Comparison of ENCODE assay signal across 8 cellular contexts in genomic region chr3:160399347-160400047, GRCh38. TPM values are rescaled to one million over a fixed set of nuclear protein-coding genes. Genes with fewer than 3 reads are reported as not detected.
DNase-seq lines count a peak whose midpoint lies in the region; ATAC-seq and TF ChIP-seq lines count a peak whose summit lies in the region.

Gene SMC4, plus strand, starts transcription at chr3:160399650. Its CDS starts 1,177 bp downstream, at chr3:160400827.

- peak within 1 kb of the TSS; percentile 98 for H3K4me3 ChIP-seq in epithelial cell of esophagus (ENCODE audit: low read length)

- no peak for TF ChIP-seq CTCF in epithelial cell of esophagus (IDR thresholded peaks at IDR 0.05; ENCODE audit: insufficient read depth, low read depth, low read length, missing control alignments)

- ATAC-seq in GM21576 (IDR thresholded peaks at IDR 0.05; ENCODE audit: unreplicated experiment), result peak; percentile 41

- peaks cover 0 to 5% (median 0%) of the 10 kb centered on the region in 3 donors for H3K9me3 Mint-ChIP-seq in IgD-negative memory B cell

- H3K4me3 Mint-ChIP-seq in IgD-negative memory B cell, result peak within 1 kb of the TSS; percentile 95 to 99 (median 98)

- DNase-seq in DMS 273 treated with DMSO at 0.1 percent for 48 hours (lab: John Stamatoyannopoulos, UW) (peak; percentile 93), OCI-M1 (lab: John Stamatoyannopoulos, UW) (peak; percentile 92), activated T-cell treated with anti-CD3 and anti-CD28 coated beads for 1 hour (ENCODE audit: low read depth) (peak; percentile 77), epithelial cell of esophagus (ENCODE audit: low read depth) (peak; percentile 91), middle frontal gyrus (ENCODE audit: extremely low spot score, low spot score) (peak; percentile 84)
- peak; percentile 71 for DNase-seq in stimulated activated CD8-positive, alpha-beta memory T cell treated with anti-CD3 and anti-CD28 coated beads, Interleukin-4, amount 100 ng/mL, for 24 hours (ENCODE audit: low read depth)

- H3K27ac Mint-ChIP-seq in IgD-negative memory B cell, result peak within 1 kb of the TSS; percentile 99 to 100 (median 99)

- peaks cover 4% of the 10 kb centered on the region for H3K36me3 Mint-ChIP-seq in IgD-negative memory B cell

- H3K27me3 Mint-ChIP-seq in IgD-negative memory B cell, result peaks cover 4% of the 10 kb centered on the region

- H3K4me1 Mint-ChIP-seq in IgD-negative memory B cell, result peaks cover 17 to 33% (median 32%) of the 10 kb centered on the region in 3 donors

RNA-seq across cellular contexts. Expression of gene SMC4, which starts in this region (rescaled TPM):
- 49.6 TPM for polyA plus RNA-seq in IgD-negative memory B cell

Comparison
In these comparisons a context has a peak if more than half of its experiments do, and no peak if none do; other contexts are left out.
1. Peak in every context shown above with its lines: DNase-seq, ATAC-seq and H3K4me3 ChIP-seq.